In the genomic region with DNA sequence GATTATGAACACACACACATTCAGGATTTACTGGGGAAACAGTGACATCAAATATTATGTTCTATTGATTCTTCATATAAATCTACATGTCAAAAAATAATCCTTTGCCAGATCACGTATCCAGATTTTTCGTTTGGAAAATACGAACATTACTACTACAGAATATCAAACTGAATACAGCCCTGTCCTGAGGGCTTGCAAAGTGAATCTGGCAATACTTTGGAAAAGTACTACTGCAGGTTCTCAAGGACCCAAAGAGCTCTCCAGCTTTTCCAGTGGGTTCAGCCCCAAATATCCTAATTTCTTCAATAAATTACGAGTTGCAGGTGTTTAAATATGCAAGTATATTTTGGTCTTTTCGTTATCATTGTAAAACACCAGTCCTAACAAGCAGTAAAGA, we compare ENCODE assay signal across 7 cellular contexts. TPM values are rescaled to one million over a fixed set of nuclear protein-coding genes. Genes with fewer than 3 reads are reported as not detected.
DNase-seq lines count a peak whose midpoint lies in the region; ATAC-seq, FAIRE-seq and TF ChIP-seq lines count a peak whose summit lies in the region.

No MANE protein-coding gene starts in this region.

- DNase-seq in T-helper 17 cell (no peak), cardiac muscle cell (ENCODE audit: low read depth in 1 of 2, low spot score in 1 of 2) (no peak), small intestine (no peak), AG08396 (ENCODE audit: low spot score) (no peak), HEK293T (ENCODE audit: extremely low spot score) (no peak)

- H3K4me3 Mint-ChIP-seq in T-helper 17 cell, result peak overlapping the region; percentile 98

- peaks cover 42% of the 10 kb centered on the region for H3K27me3 Mint-ChIP-seq in T-helper 17 cell

- H3K4me1 Mint-ChIP-seq in T-helper 17 cell, result peaks cover 24% of the 10 kb centered on the region

- H3K4me1 ChIP-seq in cardiac muscle cell (ENCODE audit: low read depth), result peaks cover 11% of the 10 kb centered on the region
- H3K4me1 ChIP-seq in small intestine (ENCODE audit: control insufficient read depth in 2 of 2, insufficient read depth in 1 of 2, low read depth in 1 of 2, low read length in 1 of 2), result no peaks in the 10 kb centered on the region

- H3K27ac Mint-ChIP-seq in T-helper 17 cell, result peak overlapping the region; percentile 99

- H3K9me3 ChIP-seq in T-helper 17 cell (ENCODE audit: control insufficient read depth, low read length, poor library complexity, severe bottlenecking), result no peaks in the 10 kb centered on the region
- H3K9me3 ChIP-seq in cardiac muscle cell (ENCODE audit: low read depth), result no peaks in the 10 kb centered on the region
- no peaks in the 10 kb centered on the region for H3K9me3 ChIP-seq in small intestine (ENCODE audit: control insufficient read depth, low read depth)

- peaks cover 4% of the 10 kb centered on the region for H3K36me3 Mint-ChIP-seq in T-helper 17 cell (ENCODE audit: low read depth)

- ATAC-seq in GM18519 (IDR thresholded peaks at IDR 0.05; ENCODE audit: low FRiP score, unreplicated experiment) (peak; percentile 19), HG02840 (IDR thresholded peaks at IDR 0.05; ENCODE audit: low FRiP score, unreplicated experiment) (peak; percentile 9), T-helper 17 cell (peak; percentile 6)

- no peak for TF ChIP-seq CTCF in cardiac muscle cell (IDR thresholded peaks at IDR 0.05; ENCODE audit: low read depth, low read length)

- peak overlapping the region; percentile 68 for H3K4me3 ChIP-seq in cardiac muscle cell
- H3K4me3 ChIP-seq in small intestine (ENCODE audit: low read depth in 1 of 2, low read length in 2 of 2), result peak overlapping the region; percentile 63 to 75

- 12 to 27% (median 17%) methylated on average over 5 of the region's 5 CpGs for WGBS in small intestine, 3 donors

- H3K27me3 ChIP-seq in cardiac muscle cell, result no peaks in the 10 kb centered on the region
- peaks cover 0 to 3% of the 10 kb centered on the region in 2 donors for H3K27me3 ChIP-seq in small intestine (ENCODE audit: control insufficient read depth in 2 of 2, insufficient read depth in 2 of 2, low read length in 2 of 2)

- CTCF ChIA-PET in HEK293T (lab: Yijun Ruan, JAX), result no interaction called here

- no peaks in the 10 kb centered on the region for H3K36me3 ChIP-seq in cardiac muscle cell
- H3K36me3 ChIP-seq in small intestine (ENCODE audit: control insufficient read depth in 2 of 2, insufficient read depth in 2 of 2, low read length in 2 of 2), result no peaks in the 10 kb centered on the region

- FAIRE-seq in small intestine (lab: Jason Lieb, UNC), result no peak

- POLR2A ChIA-PET in HEK293T (lab: Yijun Ruan, JAX), result no interaction called here

- H3K27ac ChIP-seq in cardiac muscle cell (peak overlapping the region; percentile 91), small intestine (ENCODE audit: low read depth in 1 of 2, low read length in 1 of 2) (peak overlapping the region in 1 of 2 donors; percentile 11)

TF ChIP-seq in HEK293T, 16 proteins besides CTCF, POLR2A, EP300 and RAD21:
- TF ChIP-seq ELF4 (IDR thresholded peaks at IDR 0.05) (no peak), L3MBTL2 (conservative IDR thresholded peaks at IDR 0.05) (no peak), SUZ12 (IDR thresholded peaks at IDR 0.05) (no peak), ARNT (IDR thresholded peaks at IDR 0.05) (no peak), FOXM1 (IDR thresholded peaks at IDR 0.05; ENCODE audit: borderline replicate concordance) (no peak), FOXA1 (IDR thresholded peaks at IDR 0.05) (no peak), BHLHE40 (IDR thresholded peaks at IDR 0.05; ENCODE audit: borderline replicate concordance) (no peak), FOXK2 (IDR thresholded peaks at IDR 0.05) (no peak), CTBP1 (IDR thresholded peaks at IDR 0.05; ENCODE audit: borderline replicate concordance) (no peak), ZNF384 (IDR thresholded peaks at IDR 0.05) (no peak), LEF1 (IDR thresholded peaks at IDR 0.05; ENCODE audit: borderline replicate concordance) (no peak), SP1 (IDR thresholded peaks at IDR 0.05) (no peak), NFRKB (IDR thresholded peaks at IDR 0.05) (no peak), HDGF (IDR thresholded peaks at IDR 0.05; ENCODE audit: borderline replicate concordance) (no peak), TARDBP (IDR thresholded peaks at IDR 0.05) (no peak)
- TF ChIP-seq, protein P1, sequence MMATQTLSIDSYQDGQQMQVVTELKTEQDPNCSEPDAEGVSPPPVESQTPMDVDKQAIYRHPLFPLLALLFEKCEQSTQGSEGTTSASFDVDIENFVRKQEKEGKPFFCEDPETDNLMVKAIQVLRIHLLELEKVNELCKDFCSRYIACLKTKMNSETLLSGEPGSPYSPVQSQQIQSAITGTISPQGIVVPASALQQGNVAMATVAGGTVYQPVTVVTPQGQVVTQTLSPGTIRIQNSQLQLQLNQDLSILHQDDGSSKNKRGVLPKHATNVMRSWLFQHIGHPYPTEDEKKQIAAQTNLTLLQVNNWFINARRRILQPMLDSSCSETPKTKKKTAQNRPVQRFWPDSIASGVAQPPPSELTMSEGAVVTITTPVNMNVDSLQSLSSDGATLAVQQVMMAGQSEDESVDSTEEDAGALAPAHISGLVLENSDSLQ (IDR thresholded peaks at IDR 0.05), result no peak

RNA-seq across cellular contexts. Expression of a gene that starts 0.4 kb away (rescaled TPM):
- total RNA-seq in T-helper 17 cell, result 10 to 100 TPM; 23.3 to 24.4 TPM
- 75.7 and 139 TPM in 2 replicates for total RNA-seq in cardiac muscle cell
- 180 and 212 TPM in 2 replicates for polyA plus RNA-seq in cardiac muscle cell
- polyA plus RNA-seq in small intestine, result 100 to 1,000 TPM; 110 to 142 (median 141) TPM
